In genomic region chr12:62618319-62618718, GRCh38 we compare ENCODE assay signal across 22 cellular contexts.
DNase-seq lines count a peak whose midpoint lies in the region; ATAC-seq, FAIRE-seq and TF ChIP-seq lines count a peak whose summit lies in the region.
"Had no signal": no experiment of that assay in that cellular context is flagged by ENCODE, and none has a peak within 500 bp of the region (broad histone marks: within the 10 kb centered on the region; RNA-seq: fewer than 3 reads in every experiment).

No MANE protein-coding gene starts in this region.

- TF ChIP-seq CTCF in PC-9 (conservative IDR thresholded peaks at IDR 0.05) = no peak
- TF ChIP-seq CTCF in endothelial cell of umbilical vein (IDR thresholded peaks at IDR 0.05; ENCODE audit: extremely low read depth in 1 of 2, insufficient read depth in 1 of 2, low read depth in 1 of 2, low read length in 2 of 2) = no peak
- no peak for TF ChIP-seq CTCF in prostate gland (IDR thresholded peaks at IDR 0.05)

- no peaks in the 10 kb centered on the region for H3K27me3 ChIP-seq in BLaER1 treated with 17β-estradiol and CSF1 and Interleukin-3, amounts not matched to agents 10 nM and 100 nM
- H3K27me3 ChIP-seq in PC-9 (ENCODE audit: insufficient read depth, low read depth) (no peaks in the 10 kb centered on the region), endothelial cell of umbilical vein (ENCODE audit: control insufficient read depth in 2 of 2, insufficient read depth in 2 of 2, low read length in 2 of 2) (no peaks in the 10 kb centered on the region), prostate gland (replicated peaks; ENCODE audit: insufficient read depth) (no peaks in the 10 kb centered on the region)
- H3K27me3 ChIP-seq: Peyer's patch, SJCRH30 had no signal

- H3K36me3 ChIP-seq in BLaER1 treated with 17β-estradiol and CSF1 and Interleukin-3, amounts not matched to agents 10 nM and 100 nM = peaks cover 0 to 15% (median 5%) of the 10 kb centered on the region in 11 experiments; a peak in 5 of 22 replicates
- H3K36me3 ChIP-seq in PC-9 (ENCODE audit: low read depth) (no peaks in the 10 kb centered on the region), endothelial cell of umbilical vein (ENCODE audit: control insufficient read depth in 2 of 2, extremely low read depth in 1 of 2, insufficient read depth in 2 of 2, low read length in 2 of 2) (no peaks in the 10 kb centered on the region), prostate gland (no peaks in the 10 kb centered on the region)
- H3K36me3 ChIP-seq: Peyer's patch, SJCRH30 had no signal

- no peak for FAIRE-seq in endothelial cell of umbilical vein (lab: Jason Lieb, UNC)

- H2AFZ ChIP-seq in PC-9 (no peak overlapping the region), endothelial cell of umbilical vein (ENCODE audit: low read depth, low read length) (no peak overlapping the region)
- H2AFZ ChIP-seq: GM23248 had no signal

- no peaks in the 10 kb centered on the region for H3K9me1 ChIP-seq in endothelial cell of umbilical vein (replicated peaks; ENCODE audit: control insufficient read depth, extremely low read depth, insufficient read depth, low read length)

- H3K27ac ChIP-seq in BLaER1 treated with 17β-estradiol and CSF1 and Interleukin-3, amounts not matched to agents 10 nM and 100 nM = no peak overlapping the region
- H3K27ac ChIP-seq in PC-9 = peak overlapping the region; percentile 5; the same call in 1 of the 2 replicates
- no peak overlapping the region for H3K27ac ChIP-seq in endothelial cell of umbilical vein (ENCODE audit: insufficient read depth, low read depth, low read length)
- no peak overlapping the region for H3K27ac ChIP-seq in prostate gland
- H3K27ac ChIP-seq: 22Rv1, GM23248, HL-60, Peyer's patch, SJCRH30 had no signal

- CTCF ChIA-PET in PC-9 (lab: Charles Lee) = interaction anchor here (0.5 to 0.9 kb wide), 2 partner anchors 11 to 37 kb away, joined by 3 to 7 read pairs; no protein-coding TSS in a partner anchor
- CTCF ChIA-PET in endothelial cell of umbilical vein (lab: Charles Lee) = interaction anchor here (1.0 to 3.2 kb wide), 9 partner anchors 9 to 176 kb away, joined by 3 to 13 read pairs (median 5); no protein-coding TSS in a partner anchor

- H3F3A ChIP-seq in PC-9 (ENCODE audit: insufficient read depth, low read depth) = peaks cover 7% of the 10 kb centered on the region

- intact Hi-C loops in PC-9 (cut with micrococcal nuclease; ENCODE audit: unreplicated experiment) = no loop called here
- intact Hi-C loops in endothelial cell of umbilical vein (cut with micrococcal nuclease) = no loop called here
- intact Hi-C loops in prostate gland (cut with DNase I) = no loop called here

- H3K9me2 ChIP-seq in PC-9 (ENCODE audit: insufficient read depth) = no peaks in the 10 kb centered on the region

- dilution Hi-C loops in endothelial cell of umbilical vein (cut with MboI; ENCODE audit: extremely low pct_ligation_motif_present, low sequenced_read_pairs) = loop anchor here (25.0 kb wide), 1 partner anchor 169 kb away; no protein-coding TSS in a partner anchor

- POLR2A ChIA-PET in PC-9 (lab: Charles Lee; ENCODE audit: unreplicated experiment) (interaction anchor here (0.7 kb wide), 1 partner anchor 112 kb away, joined by 6 read pairs; no protein-coding TSS in a partner anchor), endothelial cell of umbilical vein (lab: Charles Lee) (no interaction called here)

- H3K9ac ChIP-seq in BLaER1 treated with 17β-estradiol and CSF1 and Interleukin-3, amounts not matched to agents 10 nM and 100 nM = no peak overlapping the region
- no peak overlapping the region for H3K9ac ChIP-seq in endothelial cell of umbilical vein (replicated peaks; ENCODE audit: extremely low read depth, insufficient read depth, low read length)
- H3K9ac ChIP-seq: GM23248 had no signal

- BruUV-seq in PC-9 (replicated peaks; lab: Mats Ljungman, UMichigan) (no TSS peak), endothelial cell of umbilical vein (replicated peaks; lab: Mats Ljungman, UMichigan) (no TSS peak)

- H3K79me2 ChIP-seq in PC-9 (ENCODE audit: low read depth) (no peaks in the 10 kb centered on the region), endothelial cell of umbilical vein (ENCODE audit: control insufficient read depth, insufficient read depth, low read length) (no peaks in the 10 kb centered on the region)

- no peaks in the 10 kb centered on the region for H3K9me3 ChIP-seq in BLaER1 treated with 17β-estradiol and CSF1 and Interleukin-3, amounts not matched to agents 10 nM and 100 nM (replicated peaks in 1 of 11)
- H3K9me3 ChIP-seq in PC-9 (ENCODE audit: insufficient read depth, low read depth) = no peaks in the 10 kb centered on the region
- H3K9me3 ChIP-seq in endothelial cell of umbilical vein (replicated peaks; ENCODE audit: control insufficient read depth, insufficient read depth, low read length) = no peaks in the 10 kb centered on the region
- H3K9me3 ChIP-seq in prostate gland = no peaks in the 10 kb centered on the region
- H3K9me3 ChIP-seq: Peyer's patch, SJCRH30 had no signal

- TF ChIP-seq POLR2A in endothelial cell of umbilical vein (IDR thresholded peaks at IDR 0.05; ENCODE audit: low read depth, low read length) = no peak
- no peak for TF ChIP-seq POLR2A in prostate gland (IDR thresholded peaks at IDR 0.05)

- DNase-seq in NCI-H146 (lab: John Stamatoyannopoulos, UW) (peak; percentile 21), NCI-H146 treated with DMSO at 0.1 percent for 48 hours (lab: John Stamatoyannopoulos, UW; ENCODE audit: unreplicated experiment) (no peak), PC-9 (peak in 1 of 2 experiments; percentile 46), endothelial cell of umbilical vein (ENCODE audit: low read depth, low spot score) (peak; percentile 68), prostate gland (ENCODE audit: low spot score) (no peak)
- DNase-seq: EL, GF-D8, GM23248, H9, KG1, NCI-H1092, NCI-H2029, NCI-H2171, NCI-H524, NCI-H82, Peyer's patch, SJCRH30 had no signal

- peaks cover 0 to 11% (median 7%) of the 10 kb centered on the region in 10 experiments; a peak in 9 of 20 replicates for H3K4me1 ChIP-seq in BLaER1 treated with 17β-estradiol and CSF1 and Interleukin-3, amounts not matched to agents 10 nM and 100 nM
- H3K4me1 ChIP-seq in PC-9 (replicated peaks; ENCODE audit: insufficient read depth) (no peaks in the 10 kb centered on the region), endothelial cell of umbilical vein (ENCODE audit: control insufficient read depth, extremely low read depth, insufficient read depth, low read length) (peaks cover 12% of the 10 kb centered on the region), prostate gland (replicated peaks) (no peaks in the 10 kb centered on the region)
- H3K4me1 ChIP-seq: Peyer's patch, SJCRH30 had no signal

- no peaks in the 10 kb centered on the region for H4K20me1 ChIP-seq in BLaER1 treated with 17β-estradiol and CSF1 and Interleukin-3, amounts not matched to agents 10 nM and 100 nM
- H4K20me1 ChIP-seq in PC-9 (ENCODE audit: insufficient read depth) (no peaks in the 10 kb centered on the region), endothelial cell of umbilical vein (replicated peaks; ENCODE audit: control insufficient read depth, extremely low read depth, insufficient read depth, low read length) (no peaks in the 10 kb centered on the region)

- no peak overlapping the region for H3K4me3 ChIP-seq in BLaER1 treated with 17β-estradiol and CSF1 and Interleukin-3, amounts not matched to agents 10 nM and 100 nM
- no peak overlapping the region for H3K4me3 ChIP-seq in PC-9
- H3K4me3 ChIP-seq in endothelial cell of umbilical vein (replicated peaks in 1 of 3; ENCODE audit: insufficient read depth in 1 of 3, low read depth in 1 of 3, low read length in 3 of 3) = no peak overlapping the region
- H3K4me3 ChIP-seq in prostate gland = no peak overlapping the region
- H3K4me3 ChIP-seq: GM23248, Peyer's patch, SJCRH30 had no signal

- ATAC-seq in HG03354 (IDR thresholded peaks at IDR 0.05; ENCODE audit: poor library complexity, severe bottlenecking, unreplicated experiment) (no peak), HG02763 (IDR thresholded peaks at IDR 0.05; ENCODE audit: unreplicated experiment) (no peak)

- H3K4me2 ChIP-seq in BLaER1 treated with 17β-estradiol and CSF1 and Interleukin-3, amounts not matched to agents 10 nM and 100 nM = peak overlapping the region in 7 of 11 experiments; percentile 3 to 42 (median 32); a peak in 11 of 22 replicates
- H3K4me2 ChIP-seq in PC-9 (no peak overlapping the region), endothelial cell of umbilical vein (ENCODE audit: insufficient read depth, low read length) (no peak overlapping the region)

TF ChIP-seq in endothelial cell of umbilical vein, 7 proteins besides CTCF, POLR2A, EP300 and RAD21:
- TF ChIP-seq FOS (IDR thresholded peaks at IDR 0.05; ENCODE audit: borderline replicate concordance, insufficient read depth, low read length) = no peak
- no peak for TF ChIP-seq POLR2AphosphoS5 (IDR thresholded peaks at IDR 0.05; ENCODE audit: insufficient read depth, low read depth, low read length)
- no peak for TF ChIP-seq EZH2 (IDR thresholded peaks at IDR 0.05; ENCODE audit: borderline replicate concordance, low read depth, low read length, severe bottlenecking)
- no peak for TF ChIP-seq MYC (IDR thresholded peaks at IDR 0.05; ENCODE audit: low read depth, low read length)
- TF ChIP-seq GATA2 (IDR thresholded peaks at IDR 0.05; ENCODE audit: insufficient read depth, insufficient read length, low read depth, low read length) = no peak
- TF ChIP-seq JUN (IDR thresholded peaks at IDR 0.05; ENCODE audit: borderline replicate concordance, insufficient read depth, insufficient read length, low read depth) = no peak
- no peak for TF ChIP-seq MAX (IDR thresholded peaks at IDR 0.05; ENCODE audit: insufficient read depth, insufficient read length)

Comparison
In these comparisons a context has a peak if more than half of its experiments do, and no peak if none do; other contexts are left out.
1. DNase-seq: peak in NCI-H146 (single experiment) and endothelial cell of umbilical vein (single experiment); none in NCI-H146 treated with DMSO at 0.1 percent for 48 hours (single experiment) and prostate gland (single experiment).
2. H3K4me2 ChIP-seq: peak in BLaER1 treated with 17β-estradiol and CSF1 and Interleukin-3, amounts not matched to agents 10 nM and 100 nM (7 of 11); none in PC-9 (single experiment) and endothelial cell of umbilical vein (single experiment).